ENCODE assay signal across 30 cellular contexts in genomic region chr15:33461671-33462070, GRCh38.
"Had no signal": no experiment of that assay in that cellular context is flagged by ENCODE, and none has a peak within 500 bp of the region (broad histone marks: within the 10 kb centered on the region; RNA-seq: fewer than 3 reads in every experiment).

No MANE protein-coding gene starts in this region.

- H3K36me3 ChIP-seq: brain microvascular endothelial cell, WERI-Rb-1 had no signal

- H3K9me3 Mint-ChIP-seq: activated CD8-positive, alpha-beta T cell treated with anti-CD3 and anti-CD28 coated beads for 36 hours; activated naive CD8-positive, alpha-beta T cell treated with anti-CD3 and anti-CD28 coated beads for 36 hours; activated T-cell treated with anti-CD3 and anti-CD28 coated beads, Interleukin-2, amount 50 U/mL, for 72 hours; activated T-helper 17 cell treated with anti-CD3 and anti-CD28 coated beads, Interleukin-2, amount 50 U/mL, for 72 hours had no signal

- H3K4me3 Mint-ChIP-seq: activated CD8-positive, alpha-beta T cell treated with anti-CD3 and anti-CD28 coated beads for 36 hours; activated naive CD8-positive, alpha-beta T cell treated with anti-CD3 and anti-CD28 coated beads for 36 hours; activated T-cell treated with anti-CD3 and anti-CD28 coated beads, Interleukin-2, amount 50 U/mL, for 72 hours; activated T-helper 17 cell treated with anti-CD3 and anti-CD28 coated beads, Interleukin-2, amount 50 U/mL, for 72 hours had no signal

- ATAC-seq: activated CD8-positive, alpha-beta T cell treated with anti-CD3 and anti-CD28 coated beads for 36 hours; activated T-cell treated with anti-CD3 and anti-CD28 coated beads, Interleukin-2, amount 50 U/mL, for 72 hours; activated T-helper 17 cell treated with anti-CD3 and anti-CD28 coated beads, Interleukin-2, amount 50 U/mL, for 72 hours; K562; Panc1 had no signal

- H3K4me3 ChIP-seq: K562, SK-N-MC had no signal

- H3K27ac ChIP-seq: brain microvascular endothelial cell, SK-N-MC, WERI-Rb-1 had no signal

- H3K27ac Mint-ChIP-seq: activated CD8-positive, alpha-beta T cell treated with anti-CD3 and anti-CD28 coated beads for 36 hours; activated naive CD8-positive, alpha-beta T cell treated with anti-CD3 and anti-CD28 coated beads for 36 hours; activated T-cell treated with anti-CD3 and anti-CD28 coated beads, Interleukin-2, amount 50 U/mL, for 72 hours; activated T-helper 17 cell treated with anti-CD3 and anti-CD28 coated beads, Interleukin-2, amount 50 U/mL, for 72 hours had no signal

- H3K27me3 ChIP-seq: brain microvascular endothelial cell had no signal

- H3K36me3 Mint-ChIP-seq: activated naive CD8-positive, alpha-beta T cell treated with anti-CD3 and anti-CD28 coated beads for 36 hours had no signal

- DNase-seq: activated CD4-positive, alpha-beta T cell treated with anti-CD3 and anti-CD28 coated beads for 1 hour; activated CD4-positive, alpha-beta T cell treated with anti-CD3 and anti-CD28 coated beads for 48 hours; activated CD4-positive, alpha-beta T cell treated with anti-CD3 and anti-CD28 coated beads, Interleukin-2, amount 50 U/mL, for 4 hours; activated CD4-positive, CD25-positive, alpha-beta regulatory T cell; activated CD8-positive, alpha-beta T cell treated with anti-CD3 and anti-CD28 coated beads for 36 hours; activated effector memory CD4-positive, alpha-beta T cell treated with anti-CD3 and anti-CD28 coated beads, Interleukin-2, amount 50 U/mL, for 16 hours; activated naive CD4-positive, alpha-beta T cell; activated naive CD4-positive, alpha-beta T cell treated with anti-CD3 and anti-CD28 coated beads, Interleukin-2, amount 50 U/mL, for 16 hours; activated naive CD8-positive, alpha-beta T cell treated with anti-CD3 and anti-CD28 coated beads for 36 hours; activated T-cell treated with anti-CD3 and anti-CD28 coated beads, Interleukin-2, amount 50 U/mL, for 1 hour; activated T-cell treated with anti-CD3 and anti-CD28 coated beads, Interleukin-2, amount 50 U/mL, for 72 hours; amniotic stem cell; aorta; brain microvascular endothelial cell; central memory CD4-positive, alpha-beta T cell; NCI-H1092 treated with DMSO at 0.1 percent for 48 hours; NCI-H1417; NCI-H146; NCI-H187; NCI-H2081 treated with DMSO at 0.1 percent for 48 hours; NCI-H345; NCI-H524 treated with DMSO at 0.1 percent for 48 hours; RPMI8226; SIG-M5; T1000; WERI-Rb-1 had no signal

- H3K4me1 Mint-ChIP-seq: activated naive CD8-positive, alpha-beta T cell treated with anti-CD3 and anti-CD28 coated beads for 36 hours; activated T-helper 17 cell treated with anti-CD3 and anti-CD28 coated beads, Interleukin-2, amount 50 U/mL, for 72 hours had no signal
